ENCODE assay signal across 19 cellular contexts in genomic region chr17:66338937-66339336, GRCh38. TPM values are rescaled to one million over a fixed set of nuclear protein-coding genes. Genes with fewer than 3 reads are reported as not detected.
DNase-seq lines count a peak whose midpoint lies in the region; ATAC-seq and TF ChIP-seq lines count a peak whose summit lies in the region.
"Had no signal": no experiment of that assay in that cellular context is flagged by ENCODE, and none has a peak within 500 bp of the region (broad histone marks: within the 10 kb centered on the region; RNA-seq: fewer than 3 reads in every experiment).

No MANE protein-coding gene starts in this region.

- H3K27ac ChIP-seq in IMR-90 (ENCODE audit: insufficient read depth, low read length) (no peak overlapping the region), PC-3 (ENCODE audit: low read length) (no peak overlapping the region)
- H3K27ac ChIP-seq: uterus had no signal

- CTCF ChIA-PET in activated CD4-positive, alpha-beta T cell treated with anti-CD3 and anti-CD28 coated beads for 36 hours (lab: Charles Lee) = interaction anchor here (0.8 to 1.4 kb wide), 4 partner anchors 8 to 41 kb away, joined by 3 to 6 read pairs (median 4); no protein-coding TSS in a partner anchor
- CTCF ChIA-PET in IMR-90 (lab: Yijun Ruan, JAX) (no interaction called here), PC-3 (lab: Charles Lee) (no interaction called here)

- H3K36me3 ChIP-seq in IMR-90 (ENCODE audit: control insufficient read depth, insufficient read depth, low read length) = 0 out of 2 replicates have a peak, but pooled peaks cover 1% of the 10 kb centered on the region
- no peaks in the 10 kb centered on the region for H3K36me3 ChIP-seq in PC-3 (ENCODE audit: low read depth, low read length)
- H3K36me3 ChIP-seq: uterus had no signal

- peaks cover 35% of the 10 kb centered on the region; the same call in 1 of the 2 replicates for H4K20me1 ChIP-seq in IMR-90 (ENCODE audit: insufficient read depth, low read length)
- no peaks in the 10 kb centered on the region for H4K20me1 ChIP-seq in PC-3 (ENCODE audit: low read length)

- no peak overlapping the region for H2BK5ac ChIP-seq in IMR-90 (ENCODE audit: low read depth, low read length, poor library complexity, severe bottlenecking)

- peak overlapping the region; percentile 20 for H3K27ac Mint-ChIP-seq in activated CD4-positive, alpha-beta T cell treated with anti-CD3 and anti-CD28 coated beads for 36 hours
- H3K27ac Mint-ChIP-seq in activated naive CD8-positive, alpha-beta T cell treated with anti-CD3 and anti-CD28 coated beads for 36 hours = peak overlapping the region; percentile 1
- peak overlapping the region; percentile 45 for H3K27ac Mint-ChIP-seq in osteocyte (ENCODE audit: unreplicated experiment)
- H3K27ac Mint-ChIP-seq: IgD-negative memory B cell, memory B cell had no signal

- TF ChIP-seq RAD21 in IMR-90 (IDR thresholded peaks at IDR 0.05; ENCODE audit: low read length) = no peak

- POLR2A ChIA-PET in activated CD4-positive, alpha-beta T cell treated with anti-CD3 and anti-CD28 coated beads for 36 hours (lab: Charles Lee) = no interaction called here
- POLR2A ChIA-PET in IMR-90 (lab: Charles Lee; ENCODE audit: unreplicated experiment) = no interaction called here
- POLR2A ChIA-PET in PC-3 (lab: Charles Lee; ENCODE audit: unreplicated experiment) = no interaction called here

- no peak for ATAC-seq in activated CD4-positive, alpha-beta T cell treated with anti-CD3 and anti-CD28 coated beads for 36 hours
- 0 out of 2 replicates have a peak, but pooled peaks have one; percentile 29 for ATAC-seq in IMR-90 (ENCODE audit: low read depth)
- no peak for ATAC-seq in PC-3
- ATAC-seq: activated naive CD4-positive, alpha-beta T cell treated with anti-CD3 and anti-CD28 coated beads, Interleukin-2, amount 50 U/mL, for 72 hours; left colon had no signal

- no peak overlapping the region for H2AK9ac ChIP-seq in IMR-90 (replicated peaks; ENCODE audit: low read depth, low read length, poor library complexity)

- in situ Hi-C loops in IMR-90 (cut with MboI; ENCODE audit: low sequenced_read_pairs) = no loop called here

- TF ChIP-seq CTCF in IMR-90 (conservative IDR thresholded peaks at IDR 0.05; ENCODE audit: low read depth, low read length) (no peak), osteocyte (IDR thresholded peaks at IDR 0.05) (no peak), PC-3 (conservative IDR thresholded peaks at IDR 0.05; ENCODE audit: low read depth, low read length) (no peak)

- peaks cover 16% of the 10 kb centered on the region for H3K4me1 ChIP-seq in IMR-90 (ENCODE audit: control insufficient read depth, insufficient read depth, low read length)
- H3K4me1 ChIP-seq in PC-3 (ENCODE audit: insufficient read depth, low read length) = peaks cover 10% of the 10 kb centered on the region
- H3K4me1 ChIP-seq: uterus had no signal

- H3K4me2 ChIP-seq in IMR-90 (ENCODE audit: low read depth, low read length) (0 out of 2 replicates have a peak overlapping the region, but pooled peaks have one; percentile 50), PC-3 (ENCODE audit: low read length) (no peak overlapping the region)

- peaks cover 83% of the 10 kb centered on the region for H3K4me1 Mint-ChIP-seq in activated CD4-positive, alpha-beta T cell treated with anti-CD3 and anti-CD28 coated beads for 36 hours
- peaks cover 76% of the 10 kb centered on the region for H3K4me1 Mint-ChIP-seq in activated naive CD8-positive, alpha-beta T cell treated with anti-CD3 and anti-CD28 coated beads for 36 hours
- peaks cover 43% of the 10 kb centered on the region for H3K4me1 Mint-ChIP-seq in osteocyte (ENCODE audit: unreplicated experiment)
- H3K4me1 Mint-ChIP-seq: IgD-negative memory B cell, memory B cell had no signal

- no peak overlapping the region for H2AK5ac ChIP-seq in IMR-90 (ENCODE audit: low read depth, low read length)

- no peak overlapping the region for H3K4ac ChIP-seq in IMR-90 (ENCODE audit: low read depth, low read length)

- dilution Hi-C loops in IMR-90 (cut with HindIII; ENCODE audit: low sequenced_read_pairs, unreplicated experiment) = no loop called here

- no peak overlapping the region for H3K9ac ChIP-seq in IMR-90 (ENCODE audit: low read depth, low read length)
- no peak overlapping the region for H3K9ac ChIP-seq in PC-3 (ENCODE audit: low read length)

- no peak overlapping the region for H4K8ac ChIP-seq in IMR-90 (ENCODE audit: low read depth in 2 of 2, low read length in 2 of 2)

- H3K4me3 ChIP-seq in IMR-90 (ENCODE audit: insufficient read depth, low read depth, low read length) = no peak overlapping the region
- no peak overlapping the region for H3K4me3 ChIP-seq in PC-3 (ENCODE audit: low read length)
- H3K4me3 ChIP-seq: uterus had no signal

- H3F3A ChIP-seq in PC-3 (ENCODE audit: low read length, unreplicated experiment) = no peaks in the 10 kb centered on the region

- no peak overlapping the region for H2BK120ac ChIP-seq in IMR-90 (ENCODE audit: low read depth, low read length)

- no peak overlapping the region for H2AFZ ChIP-seq in IMR-90 (replicated peaks; ENCODE audit: low read length, poor library complexity)
- H2AFZ ChIP-seq in PC-3 (ENCODE audit: low read length) = no peak overlapping the region

- peaks cover 31 to 74% of the 10 kb centered on the region in 2 experiments for H3K79me1 ChIP-seq in IMR-90 (ENCODE audit: low read depth in 1 of 2, low read length in 2 of 2)

- no peaks in the 10 kb centered on the region for H3K27me3 Mint-ChIP-seq in activated CD4-positive, alpha-beta T cell treated with anti-CD3 and anti-CD28 coated beads for 36 hours
- no peaks in the 10 kb centered on the region for H3K27me3 Mint-ChIP-seq in activated naive CD8-positive, alpha-beta T cell treated with anti-CD3 and anti-CD28 coated beads for 36 hours
- H3K27me3 Mint-ChIP-seq in osteocyte (ENCODE audit: unreplicated experiment) = no peaks in the 10 kb centered on the region
- H3K27me3 Mint-ChIP-seq: central memory CD8-positive, alpha-beta T cell had no signal

- 100% methylated on average over 1 of the region's 4 CpGs; no CpG with 5 or more reads in 1 of the 2 experiments for WGBS in IMR-90 (ENCODE audit: extremely low coverage in 2 of 2, insufficient read length in 1 of 2), 2 experiments

- H3K9me2 ChIP-seq in PC-3 (replicated peaks; ENCODE audit: low read length) = no peaks in the 10 kb centered on the region

- TF ChIP-seq POLR2A in IMR-90 (IDR thresholded peaks at IDR 0.05; ENCODE audit: low read depth, low read length) = no peak

- H4K91ac ChIP-seq in IMR-90 (ENCODE audit: insufficient read depth, low read depth, low read length) = no peak overlapping the region

- no peak overlapping the region for H2BK20ac ChIP-seq in IMR-90 (ENCODE audit: low read depth, low read length)

- intact Hi-C loops in activated CD4-positive, alpha-beta T cell treated with anti-CD3 and anti-CD28 coated beads for 36 hours (cut with DNase I, micrococcal nuclease) = no loop called here
- intact Hi-C loops in IMR-90 (cut with micrococcal nuclease) = no loop called here
- intact Hi-C loops in PC-3 (cut with micrococcal nuclease) = no loop called here

- H3K23ac ChIP-seq in IMR-90 (ENCODE audit: low read depth, low read length) = no peak overlapping the region

- H3K4me3 Mint-ChIP-seq in activated CD4-positive, alpha-beta T cell treated with anti-CD3 and anti-CD28 coated beads for 36 hours = no peak overlapping the region
- no peak overlapping the region for H3K4me3 Mint-ChIP-seq in activated naive CD8-positive, alpha-beta T cell treated with anti-CD3 and anti-CD28 coated beads for 36 hours
- no peak overlapping the region for H3K4me3 Mint-ChIP-seq in osteocyte (ENCODE audit: unreplicated experiment)
- H3K4me3 Mint-ChIP-seq: central memory CD8-positive, alpha-beta T cell; IgD-negative memory B cell; memory B cell had no signal

- peaks cover 12% of the 10 kb centered on the region; the same call in 1 of the 2 replicates for H3K9me1 ChIP-seq in IMR-90 (ENCODE audit: insufficient read depth, low read length)

- DNase-seq in activated CD4-positive, alpha-beta T cell treated with anti-CD3 and anti-CD28 coated beads for 36 hours = no peak
- DNase-seq in activated CD4-positive, alpha-beta T cell treated with anti-CD3 and anti-CD28 coated beads for 4 hours = no peak
- no peak for DNase-seq in IMR-90
- DNase-seq in activated naive CD8-positive, alpha-beta T cell treated with anti-CD3 and anti-CD28 coated beads for 36 hours = no peak
- DNase-seq in osteocyte (ENCODE audit: extremely low spot score, unreplicated experiment) = no peak
- no peak for DNase-seq in PC-3
- no peak for DNase-seq in activated T-cell treated with anti-CD3 and anti-CD28 coated beads, Interleukin-2, amount 50 U/mL, for 1 hour
- DNase-seq in NOMO-1 (lab: John Stamatoyannopoulos, UW; ENCODE audit: unreplicated experiment in 2 of 2) = no peak
- DNase-seq: dermis blood vessel endothelial cell; hippocampal formation; left colon; NCI-H2029 treated with DMSO at 0.1 percent for 48 hours; NCI-H82; stimulated activated CD4-positive, alpha-beta T cell treated with anti-CD3 and anti-CD28 coated beads, Interleukin-15, amount 100 ng/mL, for 24 hours; uterus had no signal

- no peak overlapping the region for H3K14ac ChIP-seq in IMR-90 (replicated peaks; ENCODE audit: low read depth, low read length)

- H3K18ac ChIP-seq in IMR-90 (ENCODE audit: low read depth, low read length) = no peak overlapping the region

- no peaks in the 10 kb centered on the region for H3K9me3 Mint-ChIP-seq in activated CD4-positive, alpha-beta T cell treated with anti-CD3 and anti-CD28 coated beads for 36 hours (ENCODE audit: low read depth)
- H3K9me3 Mint-ChIP-seq in activated naive CD8-positive, alpha-beta T cell treated with anti-CD3 and anti-CD28 coated beads for 36 hours = no peaks in the 10 kb centered on the region
- no peaks in the 10 kb centered on the region for H3K9me3 Mint-ChIP-seq in osteocyte (ENCODE audit: unreplicated experiment)
- H3K9me3 Mint-ChIP-seq: activated naive CD4-positive, alpha-beta T cell treated with anti-CD3 and anti-CD28 coated beads, Interleukin-2, amount 50 U/mL, for 72 hours; central memory CD8-positive, alpha-beta T cell; IgD-negative memory B cell; memory B cell had no signal

- H2BK15ac ChIP-seq in IMR-90 (ENCODE audit: low read depth, low read length) = no peak overlapping the region

- H3K36me3 Mint-ChIP-seq in activated CD4-positive, alpha-beta T cell treated with anti-CD3 and anti-CD28 coated beads for 36 hours (ENCODE audit: low read depth) = peaks cover 46% of the 10 kb centered on the region
- peaks cover 66% of the 10 kb centered on the region for H3K36me3 Mint-ChIP-seq in activated naive CD8-positive, alpha-beta T cell treated with anti-CD3 and anti-CD28 coated beads for 36 hours
- H3K36me3 Mint-ChIP-seq in osteocyte (ENCODE audit: unreplicated experiment) = no peaks in the 10 kb centered on the region
- H3K36me3 Mint-ChIP-seq: IgD-negative memory B cell, memory B cell had no signal

- H3K27me3 ChIP-seq in IMR-90 (ENCODE audit: control insufficient read depth, insufficient read depth, low read length) (no peaks in the 10 kb centered on the region), PC-3 (ENCODE audit: low read length) (no peaks in the 10 kb centered on the region)
- H3K27me3 ChIP-seq: uterus had no signal

- H3K56ac ChIP-seq in IMR-90 (ENCODE audit: extremely low read depth, insufficient read depth, low read length) = no peak overlapping the region

- H3K79me2 ChIP-seq in PC-3 (ENCODE audit: low read length) = peaks cover 67% of the 10 kb centered on the region

- BruUV-seq in IMR-90 (replicated peaks; lab: Mats Ljungman, UMichigan) (no TSS peak), PC-3 (replicated peaks; lab: Mats Ljungman, UMichigan) (no TSS peak)

- H4K5ac ChIP-seq in IMR-90 (ENCODE audit: low read depth, low read length) = no peak overlapping the region

- H3K9me3 ChIP-seq in IMR-90 (ENCODE audit: control insufficient read depth, insufficient read depth, low read length) = no peaks in the 10 kb centered on the region
- no peaks in the 10 kb centered on the region for H3K9me3 ChIP-seq in PC-3 (ENCODE audit: low read length)
- H3K9me3 ChIP-seq: uterus had no signal

RNA-seq across cellular contexts. Expression of gene PRKCA, which starts 36.5 kb away (rescaled TPM):
- 10 to 100 TPM; 73.3 to 77.0 TPM for total RNA-seq in activated CD4-positive, alpha-beta T cell treated with anti-CD3 and anti-CD28 coated beads for 36 hours
- 31.0 and 36.9 TPM in 2 replicates for total RNA-seq in IMR-90 (2012; rRNA removed)
- polyA plus RNA-seq in IMR-90 (2012; rRNA removed) = 42.7 and 46.0 TPM in 2 replicates
- polyA plus RNA-seq in IMR-90 (2012; cell fraction: cytosol; rRNA removed) = 23.3 and 24.4 TPM in 2 replicates
- 31.3 and 63.0 TPM in 2 replicates for polyA plus RNA-seq in IMR-90 (2012; cell fraction: nucleus; rRNA removed; ENCODE audit: low replicate concordance)
- total RNA-seq in activated naive CD8-positive, alpha-beta T cell treated with anti-CD3 and anti-CD28 coated beads for 36 hours = 10 to 100 TPM; 63.5 to 65.8 TPM
- 80.1 and 82.9 TPM in 2 replicates for total RNA-seq in osteocyte
- total RNA-seq in PC-3 (2014; rRNA removed) = 22.6 and 28.2 TPM in 2 replicates
